Comparison of ENCODE assay signal across 25 cellular contexts in the genomic region with DNA sequence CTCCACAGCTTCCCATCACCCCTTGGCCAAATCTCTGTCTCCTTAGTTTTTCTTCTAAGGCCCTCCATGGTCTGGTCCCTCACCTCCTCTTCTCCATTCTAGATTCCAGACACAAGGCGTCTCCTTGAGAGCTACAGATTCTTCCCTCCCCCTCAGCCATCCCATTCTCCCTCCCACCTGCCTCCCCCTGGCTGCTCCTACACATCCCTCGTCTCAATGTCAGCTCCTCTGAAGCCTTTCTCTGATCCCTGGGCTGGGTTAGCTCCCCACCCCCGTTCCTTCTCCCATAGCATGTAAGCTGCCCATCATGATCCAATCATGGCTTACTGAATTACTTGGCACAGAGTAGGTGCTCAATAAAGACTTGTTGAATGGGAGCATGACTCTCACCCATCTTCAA.
"Had no signal": no experiment of that assay in that cellular context is flagged by ENCODE, and none has a peak within 500 bp of the region (broad histone marks: within the 10 kb centered on the region; RNA-seq: fewer than 3 reads in every experiment).

No MANE protein-coding gene starts in this region.

- H3K36me3 ChIP-seq: esophagus muscularis mucosa, prostate gland, right atrium auricular region, tibial artery had no signal

- H3K4me3 Mint-ChIP-seq: memory B cell; mesothelial cell of epicardium; nephron progenitor cell; stimulated activated naive CD8-positive, alpha-beta T cell treated with anti-CD3 and anti-CD28 coated beads, Interleukin-15, amount 100 ng/mL, for 72 hours; type B pancreatic cell had no signal

- H3K27me3 Mint-ChIP-seq: memory B cell; naive thymus-derived CD8-positive, alpha-beta T cell; stimulated activated naive CD8-positive, alpha-beta T cell treated with anti-CD3 and anti-CD28 coated beads, Interleukin-15, amount 100 ng/mL, for 72 hours; type B pancreatic cell had no signal

- H3K4me1 ChIP-seq: foreskin keratinocyte, gastroesophageal sphincter, prostate gland had no signal

- H3K27ac Mint-ChIP-seq: mesothelial cell of epicardium; nephron progenitor cell; stimulated activated naive CD8-positive, alpha-beta T cell treated with anti-CD3 and anti-CD28 coated beads, Interleukin-15, amount 100 ng/mL, for 72 hours; type B pancreatic cell had no signal

- H3K27me3 ChIP-seq: dorsolateral prefrontal cortex, esophagus muscularis mucosa, foreskin keratinocyte, gastroesophageal sphincter, heart left ventricle, hepatocyte, right atrium auricular region, tibial artery had no signal

- ATAC-seq: foreskin keratinocyte; gastroesophageal sphincter; heart left ventricle; naive thymus-derived CD8-positive, alpha-beta T cell; sciatic nerve; stimulated activated naive CD8-positive, alpha-beta T cell treated with anti-CD3 and anti-CD28 coated beads, Interleukin-15, amount 100 ng/mL, for 72 hours had no signal

- H3K4me2 ChIP-seq: hepatocyte, smooth muscle cell had no signal

- H3K9me3 Mint-ChIP-seq: naive thymus-derived CD8-positive, alpha-beta T cell; stimulated activated naive CD8-positive, alpha-beta T cell treated with anti-CD3 and anti-CD28 coated beads, Interleukin-15, amount 100 ng/mL, for 72 hours had no signal

- H3K27ac ChIP-seq: dorsolateral prefrontal cortex, esophagus muscularis mucosa, foreskin keratinocyte, gastroesophageal sphincter, heart left ventricle, hepatocyte, prostate gland, right atrium auricular region, tibial artery had no signal

- H3K4me3 ChIP-seq: dorsolateral prefrontal cortex, esophagus muscularis mucosa, gastroesophageal sphincter, heart left ventricle, hepatocyte, lung, prostate gland, right atrium auricular region, smooth muscle cell, tibial artery had no signal

- H3K9me3 ChIP-seq: esophagus muscularis mucosa, gastroesophageal sphincter, heart left ventricle, prostate gland, right atrium auricular region, tibial artery had no signal

- DNase-seq: dorsolateral prefrontal cortex; effector CD4-positive, alpha-beta T cell; foreskin keratinocyte; heart left ventricle; kidney; naive thymus-derived CD8-positive, alpha-beta T cell; nephron progenitor cell; nucleus accumbens; stimulated activated CD4-positive, alpha-beta T cell treated with anti-CD3 and anti-CD28 coated beads, Interleukin-12 subunit alpha, Interleukin-12 subunit beta, amount 100 ng/mL, for 4 hours; stimulated activated CD4-positive, alpha-beta T cell treated with anti-CD3 and anti-CD28 coated beads, Interleukin-1b, Interleukin-23, amount 100 ng/mL, for 48 hours; stimulated activated CD4-positive, alpha-beta T cell treated with anti-CD3 and anti-CD28 coated beads, Interleukin-4, amount 100 ng/mL, for 1 hour; stimulated activated CD8-positive, alpha-beta memory T cell treated with anti-CD3 and anti-CD28 coated beads, Interleukin-4, amount 100 ng/mL, for 48 hours; stimulated activated naive CD8-positive, alpha-beta T cell treated with anti-CD3 and anti-CD28 coated beads, Interleukin-15, amount 100 ng/mL, for 72 hours; tibial artery had no signal
